In the genomic region with DNA sequence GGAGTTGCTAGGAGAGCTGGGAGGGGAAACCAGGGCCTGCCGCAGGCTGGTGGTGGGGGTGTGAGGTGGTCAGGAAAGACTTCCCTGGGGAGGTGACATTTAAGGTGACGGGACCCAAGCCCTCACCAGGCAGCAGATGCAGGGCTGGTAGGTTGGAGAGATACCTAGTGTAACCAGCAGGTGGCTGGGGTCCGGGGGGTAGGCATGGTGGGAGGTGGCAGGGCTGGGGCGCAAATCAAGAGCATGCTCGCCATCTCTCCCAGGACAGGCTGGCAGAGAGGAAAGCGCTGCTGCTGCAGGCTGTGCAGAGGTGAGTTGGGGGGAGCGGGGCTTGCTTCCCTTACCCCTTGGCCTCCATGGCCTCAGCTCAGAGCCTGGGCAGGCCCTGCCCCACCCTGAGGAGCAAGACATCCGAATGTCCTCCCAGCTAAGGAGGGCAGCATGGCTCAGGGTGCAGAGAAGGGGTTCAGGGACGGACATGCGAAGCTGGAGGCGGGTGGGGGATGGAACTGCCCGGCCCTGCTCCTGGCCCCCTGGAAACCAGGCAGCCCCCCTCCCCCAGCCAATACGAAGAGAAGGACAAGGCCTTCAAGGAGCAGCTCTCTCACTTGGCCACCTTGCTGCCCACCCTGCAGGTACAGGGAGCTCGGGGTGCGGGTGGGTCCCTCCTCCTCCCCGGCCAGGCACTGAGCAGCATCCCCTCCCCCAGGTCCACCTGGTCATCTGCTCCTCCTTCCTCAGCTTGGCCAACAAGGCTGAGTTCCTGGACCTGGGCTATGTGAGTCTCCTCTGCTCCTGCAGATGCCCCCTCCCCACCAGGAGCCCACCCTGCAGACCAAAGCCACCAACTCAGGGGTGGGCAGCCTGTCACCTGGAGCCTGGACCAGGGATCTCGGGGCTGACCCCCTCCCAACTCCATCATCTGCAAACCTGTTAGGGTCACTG, we compare ENCODE assay signal across 1 cellular context.
TF ChIP-seq lines count a peak whose summit lies in the region.

No MANE protein-coding gene starts in this region.

TF ChIP-seq in GM23338, 12 proteins besides CTCF, POLR2A, EP300 and RAD21:
- TF ChIP-seq POLR2AphosphoS5 (IDR thresholded peaks at IDR 0.05; ENCODE audit: low read depth) = 0 out of 2 replicates have a peak, but pooled peaks have one; percentile 5
- no peak for TF ChIP-seq ZNF462 (CRISPR knock-in tag; IDR thresholded peaks at IDR 0.05)
